ENCODE assay signal across 8 cellular contexts in genomic region chr12:111599459-111600295, GRCh38. TPM values are rescaled to one million over a fixed set of nuclear protein-coding genes. Genes with fewer than 3 reads are reported as not detected.
DNase-seq lines count a peak whose midpoint lies in the region; TF ChIP-seq lines count a peak whose summit lies in the region.

No MANE protein-coding gene starts in this region.

- H3K9ac ChIP-seq in neural progenitor cell: peak overlapping the region; percentile 96

- H3K4me1 ChIP-seq in neural progenitor cell: peaks cover 18% of the 10 kb centered on the region
- H3K4me1 ChIP-seq in stomach: peaks cover 16 to 40% (median 31%) of the 10 kb centered on the region in 4 donors

- intact Hi-C loops in stomach (cut with DNase I; ENCODE audit: low total_unique reads): no loop called here

- TF ChIP-seq EP300 in stomach (IDR thresholded peaks at IDR 0.05): no peak

- DNase-seq in ELR (ENCODE audit: low read depth) (peak; percentile 96), H7 (peak; percentile 98), M059J (ENCODE audit: low read depth) (peak; percentile 86), SHP77 treated with DMSO at 0.1 percent for 48 hours (lab: John Stamatoyannopoulos, UW) (peak; percentile 70), foreskin melanocyte (peak; percentile 77), neural progenitor cell (ENCODE audit: low spot score) (peak; percentile 97), stomach (peak; percentile 85)
- peak; percentile 75 to 76 (median 76) for DNase-seq in activated naive CD4-positive, alpha-beta T cell (lab: John Stamatoyannopoulos, UW)

- peaks cover 6% of the 10 kb centered on the region for H3K27me3 Mint-ChIP-seq in neural progenitor cell (ENCODE audit: insufficient read depth, low read depth)

- peak overlapping the region; percentile 85 for H3K4me3 Mint-ChIP-seq in neural progenitor cell

- peaks cover 9% of the 10 kb centered on the region for H3K36me3 Mint-ChIP-seq in neural progenitor cell

- 0 to 2% (median 1%) methylated on average over 27 to 57 of the region's 57 CpGs for WGBS in stomach, 5 donors

- peaks cover 37% of the 10 kb centered on the region for H4K20me1 ChIP-seq in neural progenitor cell (ENCODE audit: low read depth)

- peak overlapping the region; percentile 100 for H3K27ac ChIP-seq in neural progenitor cell
- H3K27ac ChIP-seq in stomach: peak overlapping the region; percentile 94 to 100 (median 97)

- peaks cover 5% of the 10 kb centered on the region for H3K9me3 Mint-ChIP-seq in neural progenitor cell

- H3K79me2 ChIP-seq in neural progenitor cell (ENCODE audit: low read depth): peaks cover 50% of the 10 kb centered on the region

- no peak for TF ChIP-seq CTCF in neural progenitor cell (IDR thresholded peaks at IDR 0.05)
- no peak for TF ChIP-seq CTCF in stomach (IDR thresholded peaks at IDR 0.05)

- H3K36me3 ChIP-seq in H7 (replicated peaks; ENCODE audit: control insufficient read depth, insufficient read depth, low read length) (no peaks in the 10 kb centered on the region), neural progenitor cell (no peaks in the 10 kb centered on the region), stomach (no peaks in the 10 kb centered on the region)

- peak overlapping the region; percentile 14 for H2AFZ ChIP-seq in neural progenitor cell (replicated peaks)

- H3K9me3 ChIP-seq in neural progenitor cell (ENCODE audit: low read depth) (no peaks in the 10 kb centered on the region), stomach (no peaks in the 10 kb centered on the region)

- H3F3A ChIP-seq in neural progenitor cell (ENCODE audit: low read depth): peaks cover 37% of the 10 kb centered on the region

- peak overlapping the region; percentile 89 for H3K4me2 ChIP-seq in neural progenitor cell

- peak in 1 of 4 donors; percentile 35 for TF ChIP-seq POLR2A in stomach (IDR thresholded peaks at IDR 0.05)

- H3K4me3 ChIP-seq in H7 (ENCODE audit: insufficient read depth, low read depth, low read length): peak overlapping the region; percentile 89
- H3K4me3 ChIP-seq in neural progenitor cell: peak overlapping the region; percentile 100
- H3K4me3 ChIP-seq in stomach: peak overlapping the region; percentile 88 to 99 (median 95)

- peak overlapping the region; percentile 80 for H3K27ac Mint-ChIP-seq in neural progenitor cell

- peaks cover 24% of the 10 kb centered on the region for H3K4me1 Mint-ChIP-seq in neural progenitor cell

- no peaks in the 10 kb centered on the region for H3K27me3 ChIP-seq in H7 (ENCODE audit: control insufficient read depth, insufficient read depth, low read length)
- H3K27me3 ChIP-seq in neural progenitor cell: no peaks in the 10 kb centered on the region
- H3K27me3 ChIP-seq in stomach: no peaks in the 10 kb centered on the region

RNA-seq across cellular contexts. Expression of gene ATXN2, which starts 0.6 kb away (rescaled TPM):
- 14.4 and 28.7 TPM in 2 replicates for total RNA-seq in H7 (2014; rRNA removed; shearing (Covaris generic))
- 19.2 and 20.7 TPM in 2 replicates for total RNA-seq in M059J (2014; rRNA removed; shearing (Covaris generic))
- 24.0 and 34.2 TPM in 2 replicates for total RNA-seq in neural progenitor cell (ENCODE audit: low replicate concordance)
- total RNA-seq in stomach: 100 to 1,000 TPM in 2 of 5 donors, 10 to 100 TPM in 3; 55.9 to 131 (median 71.7) TPM
- polyA plus RNA-seq in stomach: 10 to 100 TPM; 11.1 to 17.4 (median 16.1) TPM

Comparison
In these comparisons a context has a peak if more than half of its experiments do, and no peak if none do; other contexts are left out.
1. Peak in every context shown above with its lines: DNase-seq, H3K4me3 ChIP-seq and H3K27ac ChIP-seq.